In genomic region chr16:58842746-58843145, GRCh38 we compare ENCODE assay signal across 20 cellular contexts.
DNase-seq lines count a peak whose midpoint lies in the region; ATAC-seq lines count a peak whose summit lies in the region.
"Had no signal": no experiment of that assay in that cellular context is flagged by ENCODE, and none has a peak within 500 bp of the region (broad histone marks: within the 10 kb centered on the region; RNA-seq: fewer than 3 reads in every experiment).

No MANE protein-coding gene starts in this region.

- ATAC-seq in GM18867 (IDR thresholded peaks at IDR 0.05; ENCODE audit: unreplicated experiment), result peak; percentile 44
- ATAC-seq in GM19468 (IDR thresholded peaks at IDR 0.05; ENCODE audit: extremely low read depth, unreplicated experiment), result peak; percentile 62
- peak; percentile 7 for ATAC-seq in HG02852 (IDR thresholded peaks at IDR 0.05; ENCODE audit: unreplicated experiment)
- ATAC-seq in HG03457 (IDR thresholded peaks at IDR 0.05; ENCODE audit: unreplicated experiment), result peak; percentile 81
- no peak for ATAC-seq in HG02588 (IDR thresholded peaks at IDR 0.05; ENCODE audit: unreplicated experiment)
- ATAC-seq in stimulated activated naive CD8-positive, alpha-beta T cell treated with anti-CD3 and anti-CD28 coated beads, Interleukin-15, Interleukin-2, amounts not matched to agents 100 U/mL and 50 U/mL, for 24 hours, result no peak
- ATAC-seq: activated naive CD4-positive, alpha-beta T cell treated with anti-CD3 and anti-CD28 coated beads, Interleukin-2, amount 50 U/mL, for 72 hours; GM23338; T-helper 17 cell had no signal

- no peak for DNase-seq in T-helper 1 cell
- no peak for DNase-seq in stimulated activated naive CD8-positive, alpha-beta T cell treated with anti-CD3 and anti-CD28 coated beads, Interleukin-15, Interleukin-2, amounts not matched to agents 100 U/mL and 50 U/mL, for 24 hours
- no peak for DNase-seq in activated effector memory CD4-positive, alpha-beta T cell treated with Interleukin-2 at 50 U/mL for 16 hours
- DNase-seq: activated CD4-positive, alpha-beta T cell treated with anti-CD3 and anti-CD28 coated beads, Interleukin-2, amount 10 ng/mL, durations not matched to agents 7 days and 5 days; aorta; EL; glutamatergic neuron; NCI-H1417; NCI-H2107; NCI-H510A; NK-92 treated with Interleukin-12 subunit alpha and Interleukin-12 subunit beta, amount 100 ng/mL, for 24 hours; Peyer's patch; T-helper 17 cell had no signal

Comparison
In these comparisons a context has a peak if more than half of its experiments do, and no peak if none do; other contexts are left out.
1. ATAC-seq: peak in GM18867 (single experiment), GM19468 (single experiment), HG02852 (single experiment) and HG03457 (single experiment); none in HG02588 (single experiment) and stimulated activated naive CD8-positive, alpha-beta T cell treated with anti-CD3 and anti-CD28 coated beads, Interleukin-15, Interleukin-2, amounts not matched to agents 100 U/mL and 50 U/mL, for 24 hours (single experiment).